In genomic region chr1:55386456-55386855, GRCh38 we compare ENCODE assay signal across 21 cellular contexts.
A peak's percentile ranks its signal among the peaks of the same experiment; 100 is the strongest.
DNase-seq lines count a peak whose midpoint lies in the region; ATAC-seq, FAIRE-seq and TF ChIP-seq lines count a peak whose summit lies in the region.
"Had no signal": no experiment of that assay in that cellular context is flagged by ENCODE, and none has a peak within 500 bp of the region (broad histone marks: within the 10 kb centered on the region; RNA-seq: fewer than 3 reads in every experiment).

No MANE protein-coding gene starts in this region.

- TF ChIP-seq CTCF in IMR-90 (conservative IDR thresholded peaks at IDR 0.05; ENCODE audit: low read depth, low read length) = no peak
- TF ChIP-seq CTCF in nephron progenitor cell (IDR thresholded peaks at IDR 0.05) = no peak
- TF ChIP-seq CTCF in tibial artery (IDR thresholded peaks at IDR 0.05) = no peak
- no peak for TF ChIP-seq CTCF in pancreas (IDR thresholded peaks at IDR 0.05)
- no peak for TF ChIP-seq CTCF in PC-3 (conservative IDR thresholded peaks at IDR 0.05; ENCODE audit: low read depth, low read length)

- WGBS in IMR-90 (ENCODE audit: extremely low coverage in 2 of 2, insufficient read length in 1 of 2), 2 experiments = no CpG with 5 or more reads among the region's 4 CpGs
- WGBS in pancreas, 2 donors = 75 to 78% methylated on average over 4 of the region's 4 CpGs

- DNase-seq in EL = peak; percentile 20
- DNase-seq in IMR-90 = no peak
- DNase-seq in central memory CD8-positive, alpha-beta T cell (ENCODE audit: low spot score in 2 of 2) = no peak
- DNase-seq in nephron progenitor cell = no peak
- DNase-seq in activated T-cell treated with anti-CD3 and anti-CD28 coated beads, Interleukin-2, amount 50 U/mL, for 72 hours = no peak
- no peak for DNase-seq in tibial artery
- no peak for DNase-seq in pancreas
- no peak for DNase-seq in PC-3
- DNase-seq: 8988T; CD4-positive, alpha-beta memory T cell; DMS 273 treated with DMSO at 0.1 percent for 48 hours; DMS53; DND-41; GDM1; GOT3; H7; HFFc6 had no signal

- H3K27ac Mint-ChIP-seq in central memory CD8-positive, alpha-beta T cell (ENCODE audit: low read depth) = peak overlapping the region; percentile 54
- peak overlapping the region; percentile 33 for H3K27ac Mint-ChIP-seq in nephron progenitor cell
- no peak overlapping the region for H3K27ac Mint-ChIP-seq in activated T-cell treated with anti-CD3 and anti-CD28 coated beads, Interleukin-2, amount 50 U/mL, for 72 hours
- H3K27ac Mint-ChIP-seq: HFFc6 had no signal

- no peak overlapping the region for H3K9ac ChIP-seq in IMR-90 (ENCODE audit: low read depth, low read length)
- H3K9ac ChIP-seq in PC-3 (ENCODE audit: low read length) = no peak overlapping the region
- H3K9ac ChIP-seq: BLaER1 had no signal

- no peak overlapping the region for H3K23ac ChIP-seq in IMR-90 (ENCODE audit: low read depth, low read length)

- H3K4ac ChIP-seq in IMR-90 (ENCODE audit: low read depth, low read length) = no peak overlapping the region

- no peak overlapping the region for H2AK5ac ChIP-seq in IMR-90 (ENCODE audit: low read depth, low read length)

- H2BK5ac ChIP-seq in IMR-90 (ENCODE audit: low read depth, low read length, poor library complexity, severe bottlenecking) = no peak overlapping the region

- no peak overlapping the region for H3K18ac ChIP-seq in IMR-90 (ENCODE audit: low read depth, low read length)

- H4K20me1 ChIP-seq in IMR-90 (ENCODE audit: insufficient read depth, low read length) (no peaks in the 10 kb centered on the region), PC-3 (ENCODE audit: low read length) (no peaks in the 10 kb centered on the region)
- H4K20me1 ChIP-seq: BLaER1 had no signal

- no peak for TF ChIP-seq RAD21 in IMR-90 (IDR thresholded peaks at IDR 0.05; ENCODE audit: low read length)

- H3K9me2 ChIP-seq in PC-3 (replicated peaks; ENCODE audit: low read length) = no peaks in the 10 kb centered on the region

- H3K4me3 ChIP-seq in IMR-90 (ENCODE audit: insufficient read depth, low read depth, low read length) = no peak overlapping the region
- no peak overlapping the region for H3K4me3 ChIP-seq in tibial artery
- H3K4me3 ChIP-seq in pancreas = no peak overlapping the region
- H3K4me3 ChIP-seq in PC-3 (ENCODE audit: low read length) = no peak overlapping the region
- H3K4me3 ChIP-seq: BLaER1 had no signal

- no peak for FAIRE-seq in pancreas (lab: Jason Lieb, UNC)
- FAIRE-seq: HepG2 had no signal

- intact Hi-C loops in IMR-90 (cut with micrococcal nuclease) = no loop called here
- intact Hi-C loops in tibial artery (cut with DNase I; ENCODE audit: low total_unique reads) = no loop called here
- intact Hi-C loops in pancreas (cut with DNase I) = no loop called here
- intact Hi-C loops in PC-3 (cut with micrococcal nuclease) = no loop called here

- H3K36me3 ChIP-seq in IMR-90 (ENCODE audit: control insufficient read depth, insufficient read depth, low read length) (no peaks in the 10 kb centered on the region), tibial artery (no peaks in the 10 kb centered on the region), pancreas (no peaks in the 10 kb centered on the region), PC-3 (ENCODE audit: low read depth, low read length) (peaks cover 7% of the 10 kb centered on the region; the same call in 1 of the 2 replicates)
- H3K36me3 ChIP-seq: BLaER1 had no signal

- no peak overlapping the region for H4K8ac ChIP-seq in IMR-90 (ENCODE audit: low read depth in 2 of 2, low read length in 2 of 2)

- TF ChIP-seq POLR2A in IMR-90 (IDR thresholded peaks at IDR 0.05; ENCODE audit: low read depth, low read length) = no peak

- no peak overlapping the region for H2AK9ac ChIP-seq in IMR-90 (replicated peaks; ENCODE audit: low read depth, low read length, poor library complexity)

- no peak overlapping the region for H4K5ac ChIP-seq in IMR-90 (ENCODE audit: low read depth, low read length)

- H3K27me3 Mint-ChIP-seq in central memory CD8-positive, alpha-beta T cell = peaks cover 15% of the 10 kb centered on the region
- H3K27me3 Mint-ChIP-seq in nephron progenitor cell (ENCODE audit: low read depth, poor library complexity) = peaks cover 21% of the 10 kb centered on the region
- H3K27me3 Mint-ChIP-seq in activated T-cell treated with anti-CD3 and anti-CD28 coated beads, Interleukin-2, amount 50 U/mL, for 72 hours (ENCODE audit: low read depth) = no peaks in the 10 kb centered on the region

- no peaks in the 10 kb centered on the region for H3K9me3 Mint-ChIP-seq in central memory CD8-positive, alpha-beta T cell
- H3K9me3 Mint-ChIP-seq in nephron progenitor cell = peaks cover 37% of the 10 kb centered on the region
- peaks cover 4 to 5% of the 10 kb centered on the region in 2 donors for H3K9me3 Mint-ChIP-seq in activated T-cell treated with anti-CD3 and anti-CD28 coated beads, Interleukin-2, amount 50 U/mL, for 72 hours

- H3K9me3 ChIP-seq in IMR-90 (ENCODE audit: control insufficient read depth, insufficient read depth, low read length) = peaks cover 6% of the 10 kb centered on the region
- H3K9me3 ChIP-seq in tibial artery = peaks cover 0 to 13% (median 0%) of the 10 kb centered on the region in 3 donors
- H3K9me3 ChIP-seq in pancreas = no peaks in the 10 kb centered on the region
- peaks cover 7% of the 10 kb centered on the region; the same call in 1 of the 2 replicates for H3K9me3 ChIP-seq in PC-3 (ENCODE audit: low read length)

- H2BK20ac ChIP-seq in IMR-90 (ENCODE audit: low read depth, low read length) = no peak overlapping the region

- no peaks in the 10 kb centered on the region for H3K4me1 Mint-ChIP-seq in central memory CD8-positive, alpha-beta T cell
- H3K4me1 Mint-ChIP-seq in nephron progenitor cell = no peaks in the 10 kb centered on the region
- H3K4me1 Mint-ChIP-seq in activated T-cell treated with anti-CD3 and anti-CD28 coated beads, Interleukin-2, amount 50 U/mL, for 72 hours (ENCODE audit: low read depth) = no peaks in the 10 kb centered on the region
- H3K4me1 Mint-ChIP-seq: CD14-positive monocyte had no signal

- H3K4me1 ChIP-seq in IMR-90 (ENCODE audit: control insufficient read depth, insufficient read depth, low read length) (peaks cover 2% of the 10 kb centered on the region; the same call in 1 of the 2 replicates), tibial artery (peaks cover 0 to 4% (median 0%) of the 10 kb centered on the region in 4 donors), pancreas (no peaks in the 10 kb centered on the region), PC-3 (ENCODE audit: insufficient read depth, low read length) (no peaks in the 10 kb centered on the region)
- H3K4me1 ChIP-seq: BLaER1 had no signal

- H3K27me3 ChIP-seq in IMR-90 (ENCODE audit: control insufficient read depth, insufficient read depth, low read length) (no peaks in the 10 kb centered on the region), tibial artery (no peaks in the 10 kb centered on the region), pancreas (no peaks in the 10 kb centered on the region), PC-3 (ENCODE audit: low read length) (no peaks in the 10 kb centered on the region)
- H3K27me3 ChIP-seq: BLaER1 had no signal

- H3K79me2 ChIP-seq in PC-3 (ENCODE audit: low read length) = no peaks in the 10 kb centered on the region

- CTCF ChIA-PET in IMR-90 (lab: Yijun Ruan, JAX) (no interaction called here), PC-3 (lab: Charles Lee) (no interaction called here)

- H3K9me1 ChIP-seq in IMR-90 (ENCODE audit: insufficient read depth, low read length) = peaks cover 3% of the 10 kb centered on the region; the same call in 1 of the 2 replicates

- no peak overlapping the region for H4K91ac ChIP-seq in IMR-90 (ENCODE audit: insufficient read depth, low read depth, low read length)

- in situ Hi-C loops in IMR-90 (cut with MboI; ENCODE audit: low sequenced_read_pairs) = no loop called here

- dilution Hi-C loops in IMR-90 (cut with HindIII; ENCODE audit: low sequenced_read_pairs, unreplicated experiment) = no loop called here

- no peak overlapping the region for H2AFZ ChIP-seq in IMR-90 (replicated peaks; ENCODE audit: low read length, poor library complexity)
- no peak overlapping the region for H2AFZ ChIP-seq in PC-3 (ENCODE audit: low read length)

- no peak overlapping the region for H3K14ac ChIP-seq in IMR-90 (replicated peaks; ENCODE audit: low read depth, low read length)

- H3K27ac ChIP-seq in IMR-90 (ENCODE audit: insufficient read depth, low read length) = no peak overlapping the region
- no peak overlapping the region for H3K27ac ChIP-seq in tibial artery
- no peak overlapping the region for H3K27ac ChIP-seq in pancreas
- no peak overlapping the region for H3K27ac ChIP-seq in PC-3 (ENCODE audit: low read length)
- H3K27ac ChIP-seq: BLaER1 had no signal

- BruUV-seq in IMR-90 (replicated peaks; lab: Mats Ljungman, UMichigan) (no TSS peak), PC-3 (replicated peaks; lab: Mats Ljungman, UMichigan) (no TSS peak)

- no peak overlapping the region for H3K4me3 Mint-ChIP-seq in central memory CD8-positive, alpha-beta T cell
- no peak overlapping the region for H3K4me3 Mint-ChIP-seq in nephron progenitor cell
- no peak overlapping the region for H3K4me3 Mint-ChIP-seq in activated T-cell treated with anti-CD3 and anti-CD28 coated beads, Interleukin-2, amount 50 U/mL, for 72 hours
- H3K4me3 Mint-ChIP-seq: CD14-positive monocyte; CD4-positive, alpha-beta memory T cell; HFFc6 had no signal

- no peak overlapping the region; the same call in 2 of the 3 replicates for H2BK15ac ChIP-seq in IMR-90 (ENCODE audit: low read depth, low read length)

- H3K36me3 Mint-ChIP-seq in central memory CD8-positive, alpha-beta T cell (ENCODE audit: insufficient read depth) = no peaks in the 10 kb centered on the region
- peaks cover 4% of the 10 kb centered on the region for H3K36me3 Mint-ChIP-seq in nephron progenitor cell (ENCODE audit: low read depth)
- peaks cover 0 to 3% of the 10 kb centered on the region in 2 donors for H3K36me3 Mint-ChIP-seq in activated T-cell treated with anti-CD3 and anti-CD28 coated beads, Interleukin-2, amount 50 U/mL, for 72 hours (ENCODE audit: insufficient read depth in 2 of 2)
- H3K36me3 Mint-ChIP-seq: CD14-positive monocyte; CD4-positive, alpha-beta memory T cell had no signal

- no peak overlapping the region for H3K4me2 ChIP-seq in IMR-90 (ENCODE audit: low read depth, low read length)
- no peak overlapping the region for H3K4me2 ChIP-seq in PC-3 (ENCODE audit: low read length)
- H3K4me2 ChIP-seq: BLaER1 had no signal

- H3F3A ChIP-seq in PC-3 (ENCODE audit: low read length, unreplicated experiment) = no peaks in the 10 kb centered on the region

- H3K79me1 ChIP-seq in IMR-90 (ENCODE audit: low read depth in 1 of 2, low read length in 2 of 2) = no peaks in the 10 kb centered on the region

- H3K56ac ChIP-seq in IMR-90 (ENCODE audit: extremely low read depth, insufficient read depth, low read length) = no peak overlapping the region

- 0 out of 2 replicates have a peak overlapping the region, but pooled peaks have one; percentile 40 for H2BK120ac ChIP-seq in IMR-90 (ENCODE audit: low read depth, low read length)

- ATAC-seq in IMR-90 (ENCODE audit: low read depth) (no peak), pancreas (no peak), PC-3 (no peak)
- no peak for ATAC-seq in central memory CD8-positive, alpha-beta T cell (replicated peaks; ENCODE audit: extremely low read depth, poor library complexity, severe bottlenecking)
- ATAC-seq in activated T-cell treated with anti-CD3 and anti-CD28 coated beads, Interleukin-2, amount 50 U/mL, for 72 hours (replicated peaks in 1 of 2) = no peak
- ATAC-seq: HCT116, HepG2 had no signal

- POLR2A ChIA-PET in IMR-90 (lab: Charles Lee; ENCODE audit: unreplicated experiment) (no interaction called here), PC-3 (lab: Charles Lee; ENCODE audit: unreplicated experiment) (no interaction called here)
